Comparison of ENCODE assay signal across 8 cellular contexts in the genomic region with DNA sequence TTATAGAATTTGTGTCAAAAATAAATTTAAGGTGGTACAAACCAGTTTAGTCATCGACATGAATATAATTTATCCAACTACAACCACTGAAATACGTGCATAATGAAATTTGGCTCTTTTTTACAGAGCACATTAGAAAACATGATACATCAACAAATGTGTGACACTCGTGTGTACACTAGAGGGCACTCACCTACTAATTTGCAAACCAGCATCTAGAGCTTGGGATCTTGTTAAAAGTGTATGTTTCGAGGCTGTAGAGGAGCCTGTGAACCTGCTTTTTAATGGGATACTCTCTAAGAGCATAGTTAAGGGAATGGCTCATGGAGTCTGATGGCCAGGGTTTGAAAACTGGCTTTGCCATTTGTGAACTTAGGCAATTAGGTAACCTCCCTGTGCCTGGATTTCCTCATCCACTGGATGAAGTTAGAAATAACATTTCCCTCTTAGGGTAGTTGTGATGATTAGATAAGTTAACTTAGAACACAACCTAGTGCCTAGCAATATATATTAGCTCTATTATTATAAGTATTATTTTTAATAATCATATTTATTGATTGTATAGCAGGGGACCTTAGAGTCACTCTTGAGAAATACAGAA. TPM values are rescaled to one million over a fixed set of nuclear protein-coding genes. Genes with fewer than 3 reads are reported as not detected.
DNase-seq lines count a peak whose midpoint lies in the region; ATAC-seq, FAIRE-seq and TF ChIP-seq lines count a peak whose summit lies in the region.

No MANE protein-coding gene starts in this region.

- no peak overlapping the region for H3K4me3 ChIP-seq in CD8-positive, alpha-beta T cell (ENCODE audit: low read depth, low read length)
- H3K4me3 ChIP-seq in trophoblast cell (ENCODE audit: low read depth, low read length) = no peak overlapping the region

- H3K79me2 ChIP-seq in trophoblast cell (ENCODE audit: control insufficient read depth, insufficient read depth, low read length, poor library complexity) = no peaks in the 10 kb centered on the region

- no peak overlapping the region for H2BK5ac ChIP-seq in trophoblast cell (ENCODE audit: low read depth, low read length, poor library complexity)

- no peaks in the 10 kb centered on the region for H3K9me3 ChIP-seq in CD8-positive, alpha-beta T cell (ENCODE audit: low read length)
- no peaks in the 10 kb centered on the region for H3K9me3 ChIP-seq in trophoblast cell (ENCODE audit: insufficient read depth, low read depth, low read length)

- no peaks in the 10 kb centered on the region for H3K4me1 ChIP-seq in CD8-positive, alpha-beta T cell (ENCODE audit: insufficient read depth, low read length)
- H3K4me1 ChIP-seq in trophoblast cell (ENCODE audit: control insufficient read depth in 1 of 2, insufficient read depth in 2 of 2, low read length in 2 of 2) = no peaks in the 10 kb centered on the region

- H4K91ac ChIP-seq in trophoblast cell (ENCODE audit: low read depth, low read length) = no peak overlapping the region

- H3K18ac ChIP-seq in trophoblast cell (ENCODE audit: low read length) = no peak overlapping the region

- no peaks in the 10 kb centered on the region for H3K27me3 ChIP-seq in CD8-positive, alpha-beta T cell (ENCODE audit: insufficient read depth, low read length)
- H3K27me3 ChIP-seq in trophoblast cell (ENCODE audit: insufficient read depth, low read length) = no peaks in the 10 kb centered on the region

- H3K27ac Mint-ChIP-seq in CD8-positive, alpha-beta T cell = no peak overlapping the region

- H3K36me3 Mint-ChIP-seq in CD8-positive, alpha-beta T cell = no peaks in the 10 kb centered on the region

- no peak overlapping the region for H2BK12ac ChIP-seq in trophoblast cell (ENCODE audit: low read length)

- no peaks in the 10 kb centered on the region for H3K36me3 ChIP-seq in CD8-positive, alpha-beta T cell (ENCODE audit: insufficient read depth, low read length)
- H3K36me3 ChIP-seq in trophoblast cell (ENCODE audit: control insufficient read depth in 1 of 2, insufficient read depth in 2 of 2, low read length in 2 of 2) = no peaks in the 10 kb centered on the region

- H3K4me2 ChIP-seq in trophoblast cell (ENCODE audit: low read length) = no peak overlapping the region

- H2BK120ac ChIP-seq in trophoblast cell (ENCODE audit: insufficient read depth, low read length, poor library complexity) = no peak overlapping the region

- no peak overlapping the region for H3K23ac ChIP-seq in trophoblast cell (ENCODE audit: low read length)

- no peak overlapping the region for H3K4ac ChIP-seq in trophoblast cell (ENCODE audit: low read depth, low read length)

- peak; percentile 72 for TF ChIP-seq CTCF in CD8-positive, alpha-beta T cell (IDR thresholded peaks at IDR 0.05)

- no peaks in the 10 kb centered on the region for H3K4me1 Mint-ChIP-seq in CD8-positive, alpha-beta T cell (ENCODE audit: low read depth)

- no peak overlapping the region for H3K27ac ChIP-seq in CD8-positive, alpha-beta T cell (ENCODE audit: low read depth, low read length)
- no peak overlapping the region for H3K27ac ChIP-seq in trophoblast cell (ENCODE audit: low read depth, low read length)

- no peak for DNase-seq in CD8-positive, alpha-beta T cell
- peak; percentile 34 for DNase-seq in NCI-H1105 (lab: John Stamatoyannopoulos, UW)
- DNase-seq in frontal cortex (ENCODE audit: low spot score in 2 of 2) = peak in 1 of 2 donors; percentile 48
- DNase-seq in trophoblast cell = peak; percentile 41 to 83
- DNase-seq in stimulated activated CD4-positive, alpha-beta T cell treated with anti-CD3 and anti-CD28 coated beads, Interleukin-12 subunit alpha, Interleukin-12 subunit beta, amount 100 ng/mL, for 4 hours = no peak

- H3K9me3 Mint-ChIP-seq in CD8-positive, alpha-beta T cell = no peaks in the 10 kb centered on the region

- peaks cover 14% of the 10 kb centered on the region for H3K27me3 Mint-ChIP-seq in CD8-positive, alpha-beta T cell (ENCODE audit: low read depth)

- no peak overlapping the region for H3K9ac ChIP-seq in trophoblast cell (ENCODE audit: low read length)

- H3K79me1 ChIP-seq in trophoblast cell (ENCODE audit: low read length) = no peaks in the 10 kb centered on the region

- no peak overlapping the region for H3K14ac ChIP-seq in trophoblast cell (ENCODE audit: low read length)

- intact Hi-C loops in CD8-positive, alpha-beta T cell (cut with DNase I, micrococcal nuclease) = loop anchor here (1.0 to 5.0 kb wide), 4 partner anchors 32 to 1205 kb away; no protein-coding TSS in a partner anchor

- POLR2A ChIA-PET in CD8-positive, alpha-beta T cell (lab: Charles Lee) = interaction anchor here (1.1 kb wide), 1 partner anchor 9 kb away, joined by 3 read pairs; a partner anchor contains a TSS

- CTCF ChIA-PET in CD8-positive, alpha-beta T cell (lab: Charles Lee) = interaction anchor here (0.7 to 2.0 kb wide), 15 partner anchors 7 to 569 kb away, joined by 3 to 6 read pairs (median 4); a partner anchor contains a TSS

- WGBS in trophoblast cell (ENCODE audit: extremely low coverage, insufficient coverage, insufficient read length) = no CpG with 5 or more reads among the region's 4 CpGs

- FAIRE-seq in TTC549 (lab: Jason Lieb, UNC) = peak; percentile 83
- FAIRE-seq in frontal cortex (lab: Jason Lieb, UNC) = peak; percentile 50

- no peak overlapping the region for H2AFZ ChIP-seq in trophoblast cell (ENCODE audit: insufficient read depth, low read length, poor library complexity)

- no peak overlapping the region for H4K12ac ChIP-seq in trophoblast cell (ENCODE audit: low read depth, low read length)

- no peak overlapping the region for H3K4me3 Mint-ChIP-seq in CD8-positive, alpha-beta T cell

- H2AK5ac ChIP-seq in trophoblast cell (ENCODE audit: low read length) = no peak overlapping the region

- no peak overlapping the region for H4K8ac ChIP-seq in trophoblast cell (ENCODE audit: low read depth, low read length)

- ATAC-seq in CD8-positive, alpha-beta T cell = peak; percentile 56
- ATAC-seq in GM18499 (IDR thresholded peaks at IDR 0.05; ENCODE audit: insufficient read depth, unreplicated experiment) = peak; percentile 70
- ATAC-seq in HG02759 (IDR thresholded peaks at IDR 0.05; ENCODE audit: unreplicated experiment) = peak; percentile 75

RNA-seq across cellular contexts. Expression of a gene that starts 8.8 kb away (rescaled TPM):
- total RNA-seq in CD8-positive, alpha-beta T cell = 1 to 10 TPM; 7.5 to 7.7 TPM
- total RNA-seq in frontal cortex = 17.1 TPM
- 17.9 and 18.8 TPM in 2 replicates for polyA plus RNA-seq in trophoblast cell (2013)

Comparison
In these comparisons a context has a peak if more than half of its experiments do, and no peak if none do; other contexts are left out.
1. DNase-seq: peak in NCI-H1105 (single experiment) and trophoblast cell (2 of 2); none in CD8-positive, alpha-beta T cell (0 of 7) and stimulated activated CD4-positive, alpha-beta T cell treated with anti-CD3 and anti-CD28 coated beads, Interleukin-12 subunit alpha, Interleukin-12 subunit beta, amount 100 ng/mL, for 4 hours (single experiment).
2. Peak in every context shown above with its lines, with median percentiles within 50 percentile points of each other: ATAC-seq.